Comparison of ENCODE assay signal across 8 cellular contexts in the genomic region with DNA sequence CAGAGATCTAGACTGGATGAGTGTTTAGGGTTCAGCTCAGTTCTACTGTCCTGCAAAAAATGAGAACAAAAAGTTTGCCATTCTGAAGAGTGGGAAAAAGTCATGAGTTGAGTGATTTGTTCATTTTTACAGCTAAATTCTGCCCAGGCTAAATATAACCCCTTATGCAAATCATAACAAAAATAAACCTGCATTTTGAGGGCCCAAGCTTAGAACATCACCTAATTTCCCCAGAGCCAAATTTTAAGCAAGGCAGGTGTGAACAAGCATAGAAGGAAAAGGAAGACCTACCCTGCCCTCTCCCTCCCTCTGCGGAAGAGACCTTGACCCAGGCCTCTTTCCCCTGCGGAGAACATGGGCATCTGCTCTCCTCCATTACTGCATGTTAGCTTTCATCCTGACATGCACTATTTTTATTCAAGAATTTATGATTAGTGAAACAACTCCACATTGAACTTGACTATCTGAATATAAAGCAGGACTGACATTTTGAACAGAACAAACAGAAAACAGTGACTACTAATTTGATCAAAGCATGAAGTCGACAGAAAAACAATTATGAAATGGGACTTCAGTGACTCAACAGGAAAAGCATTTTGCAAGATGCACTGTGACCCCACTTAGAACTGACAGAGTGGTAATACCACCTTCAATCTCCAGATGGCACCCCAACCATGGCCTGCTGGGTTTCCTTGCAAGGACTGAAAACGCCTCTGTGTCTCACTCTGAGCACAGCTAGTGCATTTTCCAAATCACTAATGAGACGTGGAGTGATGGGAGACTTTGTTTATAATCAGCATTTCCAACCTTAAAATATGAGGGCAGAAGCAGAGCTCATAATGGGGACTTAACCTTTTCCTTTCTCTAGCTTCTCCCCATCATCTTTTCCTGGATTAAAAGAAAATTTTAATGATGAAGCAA. TPM values are rescaled to one million over a fixed set of nuclear protein-coding genes. Genes with fewer than 3 reads are reported as not detected.
DNase-seq lines count a peak whose midpoint lies in the region; ATAC-seq and TF ChIP-seq lines count a peak whose summit lies in the region.

No MANE protein-coding gene starts in this region.

- peaks cover 81% of the 10 kb centered on the region for H3K4me1 Mint-ChIP-seq in chondrocyte (ENCODE audit: low read depth)

- H3K27me3 Mint-ChIP-seq in chondrocyte (ENCODE audit: low read depth): no peaks in the 10 kb centered on the region

- ATAC-seq in GM18909 (IDR thresholded peaks at IDR 0.05; ENCODE audit: poor library complexity, unreplicated experiment) (peak; percentile 77), HG03175 (IDR thresholded peaks at IDR 0.05; ENCODE audit: unreplicated experiment) (peak; percentile 68), left colon (peak; percentile 95)

- no peaks in the 10 kb centered on the region for H3K9me3 Mint-ChIP-seq in chondrocyte (ENCODE audit: low read depth)

- intact Hi-C loops in left colon (cut with DNase I, micrococcal nuclease): loop anchor here (2.0 to 10.0 kb wide), 3 partner anchors 60 to 138 kb away; no protein-coding TSS in a partner anchor

- DNase-seq in AG20443 (ENCODE audit: low spot score) (peak; percentile 87), NCI-H226 (peak; percentile 78), chondrocyte (ENCODE audit: low spot score) (no peak), left colon (peak; percentile 77 to 79)
- peak; percentile 75 for DNase-seq in activated CD4-positive, alpha-beta T cell treated with anti-CD3 and anti-CD28 coated beads for 1 hour
- DNase-seq in stimulated activated CD4-positive, alpha-beta T cell treated with anti-CD3 and anti-CD28 coated beads, Interleukin-2, amount 100 ng/mL, for 4 hours (ENCODE audit: low read depth): peak; percentile 81

- H3K27ac Mint-ChIP-seq in chondrocyte (ENCODE audit: unreplicated experiment): peak overlapping the region; percentile 94

- H3K36me3 Mint-ChIP-seq in chondrocyte (ENCODE audit: low read depth): peaks cover 8% of the 10 kb centered on the region

- TF ChIP-seq CTCF in chondrocyte (IDR thresholded peaks at IDR 0.05): peak; percentile 95

- H3K4me3 Mint-ChIP-seq in chondrocyte (ENCODE audit: unreplicated experiment): peak overlapping the region; percentile 15

RNA-seq across cellular contexts. Expression of a gene that starts 30.9 kb away (rescaled TPM):
- total RNA-seq in chondrocyte: 2.2 to 3.2 TPM (median 2.9 TPM) in 3 replicates
- 1 to 10 TPM; 1.3 to 5.1 TPM for total RNA-seq in left colon
